31 cellular contexts compared by ENCODE assay signal in genomic region chr11:15189189-15189588, GRCh38.
DNase-seq lines count a peak whose midpoint lies in the region; ATAC-seq, FAIRE-seq and TF ChIP-seq lines count a peak whose summit lies in the region.
"Had no signal": no experiment of that assay in that cellular context is flagged by ENCODE, and none has a peak within 500 bp of the region (broad histone marks: within the 10 kb centered on the region; RNA-seq: fewer than 3 reads in every experiment).

No MANE protein-coding gene starts in this region.

- peak overlapping the region; percentile 75; the same call in 1 of the 2 replicates for H3K18ac ChIP-seq in IMR-90 (ENCODE audit: low read depth, low read length)

- H3K14ac ChIP-seq in IMR-90 (replicated peaks; ENCODE audit: low read depth, low read length) = no peak overlapping the region

- H2BK20ac ChIP-seq in IMR-90 (ENCODE audit: low read depth, low read length) = no peak overlapping the region

- POLR2A ChIA-PET in A549 (lab: Yijun Ruan, JAX) = no interaction called here
- POLR2A ChIA-PET in HEK293 (lab: Yijun Ruan, JAX) = no interaction called here
- POLR2A ChIA-PET in IMR-90 (lab: Charles Lee; ENCODE audit: unreplicated experiment) = interaction anchor here (0.6 kb wide), 1 partner anchor 81 kb away, joined by 3 read pairs; no protein-coding TSS in a partner anchor

- no peaks in the 10 kb centered on the region for H3K36me3 ChIP-seq in HEK293 (ENCODE audit: control insufficient read depth in 2 of 2, insufficient read depth in 1 of 2, low read length in 2 of 2)
- no peaks in the 10 kb centered on the region; the same call in 1 of the 2 replicates for H3K36me3 ChIP-seq in IMR-90 (ENCODE audit: control insufficient read depth, insufficient read depth, low read length)
- H3K36me3 ChIP-seq: BE2C; BLaER1; BLaER1 treated with 17β-estradiol and CSF1 and Interleukin-3, amounts not matched to agents 10 nM and 100 nM had no signal

- no peaks in the 10 kb centered on the region for H3K27me3 ChIP-seq in IMR-90 (ENCODE audit: control insufficient read depth, insufficient read depth, low read length)
- H3K27me3 ChIP-seq: BE2C; BLaER1; BLaER1 treated with 17β-estradiol and CSF1 and Interleukin-3, amounts not matched to agents 10 nM and 100 nM had no signal

- dilution Hi-C loops in IMR-90 (cut with HindIII; ENCODE audit: low sequenced_read_pairs, unreplicated experiment) = no loop called here

- no peak overlapping the region for H2AFZ ChIP-seq in IMR-90 (replicated peaks; ENCODE audit: low read length, poor library complexity)

- 20% methylated on average over 1 of the region's 1 CpG for WGBS in A549 (ENCODE audit: missing lambda C conversion rate)
- WGBS in IMR-90 (ENCODE audit: extremely low coverage in 2 of 2, insufficient read length in 1 of 2), 2 experiments = no CpG with 5 or more reads among the region's 1 CpG

- no TSS peak for BruUV-seq in IMR-90 (replicated peaks; lab: Mats Ljungman, UMichigan)

- H2BK120ac ChIP-seq in IMR-90 (ENCODE audit: low read depth, low read length) = no peak overlapping the region

- TF ChIP-seq POLR2A in A549 (IDR thresholded peaks at IDR 0.05; ENCODE audit: low read length) = no peak
- TF ChIP-seq POLR2A in IMR-90 (IDR thresholded peaks at IDR 0.05; ENCODE audit: low read depth, low read length) = no peak

- no peak overlapping the region for H4K91ac ChIP-seq in IMR-90 (ENCODE audit: insufficient read depth, low read depth, low read length)

- no peak overlapping the region for H4K5ac ChIP-seq in IMR-90 (ENCODE audit: low read depth, low read length)

- no peak for TF ChIP-seq EP300 in A549 (IDR thresholded peaks at IDR 0.05)

- no peak for TF ChIP-seq CTCF in A549 (IDR thresholded peaks at IDR 0.05)
- no peak for TF ChIP-seq CTCF in HEK293 (tag by site-specific recombination; IDR thresholded peaks at IDR 0.05)
- TF ChIP-seq CTCF in IMR-90 (conservative IDR thresholded peaks at IDR 0.05; ENCODE audit: low read depth, low read length) = no peak

- no peak overlapping the region for H2AK5ac ChIP-seq in IMR-90 (ENCODE audit: low read depth, low read length)

- ATAC-seq in A549 (no peak), IMR-90 (ENCODE audit: low read depth) (no peak), HG03442 (IDR thresholded peaks at IDR 0.05; ENCODE audit: unreplicated experiment) (no peak)
- ATAC-seq: CD8-positive, alpha-beta T cell had no signal

- H2BK15ac ChIP-seq in IMR-90 (ENCODE audit: low read depth, low read length) = no peak overlapping the region

- H3K9me1 ChIP-seq in IMR-90 (ENCODE audit: insufficient read depth, low read length) = 0 out of 2 replicates have a peak, but pooled peaks cover 5% of the 10 kb centered on the region

- no peak overlapping the region for H2BK5ac ChIP-seq in IMR-90 (ENCODE audit: low read depth, low read length, poor library complexity, severe bottlenecking)

- FAIRE-seq in A549 (lab: Jason Lieb, UNC) = no peak
- FAIRE-seq: A204.1, D721Med had no signal

- no peak overlapping the region for H3K23ac ChIP-seq in IMR-90 (ENCODE audit: low read depth, low read length)

- H3K4me3 ChIP-seq in A549 (no peak overlapping the region), HEK293 (ENCODE audit: low read depth, low read length) (no peak overlapping the region), IMR-90 (ENCODE audit: insufficient read depth, low read depth, low read length) (no peak overlapping the region)
- H3K4me3 ChIP-seq: BLaER1; BLaER1 treated with 17β-estradiol and CSF1 and Interleukin-3, amounts not matched to agents 10 nM and 100 nM had no signal

- no peaks in the 10 kb centered on the region for H4K20me1 ChIP-seq in IMR-90 (ENCODE audit: insufficient read depth, low read length)
- H4K20me1 ChIP-seq: BLaER1; BLaER1 treated with 17β-estradiol and CSF1 and Interleukin-3, amounts not matched to agents 10 nM and 100 nM had no signal

- no peaks in the 10 kb centered on the region for H3K9me3 ChIP-seq in A549
- H3K9me3 ChIP-seq in HEK293 (ENCODE audit: control insufficient read depth, insufficient read depth, low read depth, low read length) = no peaks in the 10 kb centered on the region
- no peaks in the 10 kb centered on the region for H3K9me3 ChIP-seq in IMR-90 (ENCODE audit: control insufficient read depth, insufficient read depth, low read length)
- H3K9me3 ChIP-seq: BE2C, BLaER1, Caco-2 had no signal

- TF ChIP-seq RAD21 in A549 (conservative IDR thresholded peaks at IDR 0.05 in 1 of 2, IDR thresholded peaks at IDR 0.05 in 1 of 2) (no peak), IMR-90 (IDR thresholded peaks at IDR 0.05; ENCODE audit: low read length) (no peak)

- H3K56ac ChIP-seq in IMR-90 (ENCODE audit: extremely low read depth, insufficient read depth, low read length) = no peak overlapping the region

- DNase-seq in A549 (ENCODE audit: low read depth in 1 of 2, low spot score in 1 of 2) (no peak), IMR-90 (no peak), mucosa of gallbladder (ENCODE audit: low spot score) (no peak)
- DNase-seq in stimulated activated CD4-positive, alpha-beta T cell treated with anti-CD3 and anti-CD28 coated beads, Interleukin-4, amount 100 ng/mL, for 24 hours = no peak
- DNase-seq: 8988T; ACHN; AML-193; BE2C; C1 segment of cervical spinal cord; Caco-2; Calu3; CD4-positive, alpha-beta memory T cell; CD4-positive, alpha-beta T cell; CD4-positive, CD25-positive, alpha-beta regulatory T cell; CD8-positive, alpha-beta memory T cell; CD8-positive, alpha-beta T cell; COR-L47; DMS 273 treated with DMSO at 0.1 percent for 48 hours; DMS153; DMS79; DMS79 treated with DMSO at 0.1 percent for 48 hours; DND-41; EL had no signal

- CTCF ChIA-PET in A549 (lab: Yijun Ruan, JAX) = interaction anchor here (0.6 to 0.8 kb wide), 2 partner anchors 88 to 1417 kb away, joined by 3 read pairs; no protein-coding TSS in a partner anchor
- CTCF ChIA-PET in HEK293 (lab: Yijun Ruan, JAX) = interaction anchor here (0.6 to 1.2 kb wide), 4 partner anchors 19 to 281 kb away, joined by 3 to 4 read pairs (median 3); no protein-coding TSS in a partner anchor
- CTCF ChIA-PET in IMR-90 (lab: Yijun Ruan, JAX) = interaction anchor here (0.7 kb wide), 2 partner anchors 12 to 47 kb away, joined by 3 read pairs; no protein-coding TSS in a partner anchor

- H3K27ac ChIP-seq in A549 (no peak overlapping the region), HEK293 (ENCODE audit: extremely low read depth, low read depth, low read length) (no peak overlapping the region), IMR-90 (ENCODE audit: insufficient read depth, low read length) (no peak overlapping the region)
- H3K27ac ChIP-seq: 22Rv1, BLaER1, C4-2B had no signal

- H4K8ac ChIP-seq in IMR-90 (ENCODE audit: low read depth in 2 of 2, low read length in 2 of 2) = no peak overlapping the region

- no peaks in the 10 kb centered on the region for H3K79me1 ChIP-seq in IMR-90 (ENCODE audit: low read depth in 1 of 2, low read length in 2 of 2)

- in situ Hi-C loops in IMR-90 (cut with MboI; ENCODE audit: low sequenced_read_pairs) = no loop called here

- intact Hi-C loops in IMR-90 (cut with micrococcal nuclease) = no loop called here

- no peak overlapping the region for H3K4me2 ChIP-seq in A549
- H3K4me2 ChIP-seq in IMR-90 (ENCODE audit: low read depth, low read length) = no peak overlapping the region
- H3K4me2 ChIP-seq: BLaER1; BLaER1 treated with 17β-estradiol and CSF1 and Interleukin-3, amounts not matched to agents 10 nM and 100 nM had no signal

- no peak overlapping the region for H3K4ac ChIP-seq in IMR-90 (ENCODE audit: low read depth, low read length)

- H3K4me1 ChIP-seq in A549 = peaks cover under 1% of the 10 kb centered on the region; the same call in 1 of the 3 replicates
- no peaks in the 10 kb centered on the region for H3K4me1 ChIP-seq in HEK293 (ENCODE audit: control insufficient read depth, insufficient read depth, low read length)
- H3K4me1 ChIP-seq in IMR-90 (ENCODE audit: control insufficient read depth, insufficient read depth, low read length) = peaks cover 6% of the 10 kb centered on the region
- H3K4me1 ChIP-seq: BE2C, Caco-2 had no signal

- H2AK9ac ChIP-seq in IMR-90 (replicated peaks; ENCODE audit: low read depth, low read length, poor library complexity) = no peak overlapping the region

- no peak overlapping the region for H3K9ac ChIP-seq in IMR-90 (ENCODE audit: low read depth, low read length)
- H3K9ac ChIP-seq: BLaER1; BLaER1 treated with 17β-estradiol and CSF1 and Interleukin-3, amounts not matched to agents 10 nM and 100 nM had no signal

TF ChIP-seq in A549, 52 proteins besides CTCF, POLR2A, EP300 and RAD21:
- TF ChIP-seq EHMT2 (IDR thresholded peaks at IDR 0.05; ENCODE audit: low read depth) (no peak), ZC3H11A (IDR thresholded peaks at IDR 0.05) (peak; percentile 10; the same call in 1 of the 2 replicates), CEBPB (IDR thresholded peaks at IDR 0.05) (no peak), HES2 (IDR thresholded peaks at IDR 0.05) (no peak)

TF ChIP-seq in HEK293, 187 proteins besides CTCF, POLR2A, EP300 and RAD21 (continues in another document):
- TF ChIP-seq ZNF362 (tag by site-specific recombination; IDR thresholded peaks at IDR 0.05) = no peak
- TF ChIP-seq ZNF426 (tag by site-specific recombination; IDR thresholded peaks at IDR 0.05) = peak; percentile 63

TF ChIP-seq in IMR-90, 13 proteins besides CTCF, POLR2A, EP300 and RAD21:
- TF ChIP-seq FOS (IDR thresholded peaks at IDR 0.05; ENCODE audit: low read depth, low read length) (no peak), SMC3 (IDR thresholded peaks at IDR 0.05; ENCODE audit: low read depth, low read length) (no peak), MXI1 (IDR thresholded peaks at IDR 0.05; ENCODE audit: borderline replicate concordance, low read depth, low read length) (no peak), CEBPB (IDR thresholded peaks at IDR 0.05; ENCODE audit: low read depth, low read length) (no peak), RFX5 (IDR thresholded peaks at IDR 0.05; ENCODE audit: low read depth, low read length) (no peak), MAZ (IDR thresholded peaks at IDR 0.05; ENCODE audit: borderline replicate concordance, low read depth, low read length) (no peak), MAFK (IDR thresholded peaks at IDR 0.05; ENCODE audit: low read depth, low read length) (no peak), NFE2L2 (IDR thresholded peaks at IDR 0.05; ENCODE audit: low read depth, low read length) (no peak), ELK1 (IDR thresholded peaks at IDR 0.05; ENCODE audit: borderline replicate concordance, low read depth, low read length) (no peak)
TF ChIP-seq in IMR-90: peak in this region for 0.

Comparison
In these comparisons a context has a peak if more than half of its experiments do, and no peak if none do; other contexts are left out.
1. Of the 5 proteins assayed by ChIP-seq in both HEK293 and A549: peak only in HEK293: REST; only in A549: none; in both: none; in neither: 4.